ENCODE assay signal across 15 cellular contexts in genomic region chr3:107894998-107895397, GRCh38.
"Had no signal": no experiment of that assay in that cellular context is flagged by ENCODE, and none has a peak within 500 bp of the region (broad histone marks: within the 10 kb centered on the region; RNA-seq: fewer than 3 reads in every experiment).

No MANE protein-coding gene starts in this region.

- H3K9me3 Mint-ChIP-seq: activated CD4-positive, alpha-beta memory T cell treated with anti-CD3 and anti-CD28 coated beads for 36 hours; activated naive CD8-positive, alpha-beta T cell treated with anti-CD3 and anti-CD28 coated beads, Interleukin-2, amount 10 ng/mL, durations not matched to agents 7 days and 5 days; natural killer cell treated with Interleukin-12 subunit alpha and Interleukin-12 subunit beta and Interleukin-15 and Interleukin-18, amount 100 ng/mL, for 72 hours had no signal

- DNase-seq: activated CD4-positive, alpha-beta memory T cell treated with anti-CD3 and anti-CD28 coated beads for 36 hours; activated gamma-delta T cell; activated naive CD8-positive, alpha-beta T cell treated with anti-CD3 and anti-CD28 coated beads, Interleukin-2, amount 10 ng/mL, durations not matched to agents 7 days and 5 days; activated T-cell treated with anti-CD3 and anti-CD28 coated beads, Interleukin-2, amount 50 U/mL, for 48 hours; aorta; gastrocnemius medialis; heart right ventricle; mesendoderm; posterior cingulate gyrus; retina; stimulated activated CD4-positive, alpha-beta T cell treated with anti-CD3 and anti-CD28 coated beads, Interleukin-2, amount 100 ng/mL, for 48 hours; stimulated activated naive CD8-positive, alpha-beta T cell treated with anti-CD3 and anti-CD28 coated beads, Interleukin-15, Interleukin-2, amounts not matched to agents 100 U/mL and 50 U/mL, for 24 hours; upper lobe of right lung had no signal

- H3K27me3 ChIP-seq: gastrocnemius medialis had no signal

- ATAC-seq: activated CD4-positive, CD25-positive, alpha-beta regulatory T cell treated with anti-CD3 and anti-CD28 coated beads, Interleukin-2, amount 50 U/mL, for 24 hours; gastrocnemius medialis; heart right ventricle; stimulated activated naive CD8-positive, alpha-beta T cell treated with anti-CD3 and anti-CD28 coated beads, Interleukin-15, Interleukin-2, amounts not matched to agents 100 U/mL and 50 U/mL, for 24 hours; upper lobe of right lung had no signal

- H3K36me3 Mint-ChIP-seq: activated CD4-positive, alpha-beta memory T cell treated with anti-CD3 and anti-CD28 coated beads for 36 hours; activated naive CD8-positive, alpha-beta T cell treated with anti-CD3 and anti-CD28 coated beads, Interleukin-2, amount 10 ng/mL, durations not matched to agents 7 days and 5 days; natural killer cell treated with Interleukin-12 subunit alpha and Interleukin-12 subunit beta and Interleukin-15 and Interleukin-18, amount 100 ng/mL, for 72 hours had no signal

- H3K27ac ChIP-seq: gastrocnemius medialis, heart right ventricle, upper lobe of right lung had no signal

- H3K36me3 ChIP-seq: gastrocnemius medialis, heart right ventricle, upper lobe of right lung had no signal

- H3K4me3 ChIP-seq: gastrocnemius medialis, heart right ventricle, upper lobe of right lung had no signal

- H3K9me3 ChIP-seq: gastrocnemius medialis, heart right ventricle, upper lobe of right lung had no signal

- H3K27ac Mint-ChIP-seq: activated CD4-positive, alpha-beta memory T cell treated with anti-CD3 and anti-CD28 coated beads for 36 hours; activated naive CD8-positive, alpha-beta T cell treated with anti-CD3 and anti-CD28 coated beads, Interleukin-2, amount 10 ng/mL, durations not matched to agents 7 days and 5 days; natural killer cell treated with Interleukin-12 subunit alpha and Interleukin-12 subunit beta and Interleukin-15 and Interleukin-18, amount 100 ng/mL, for 72 hours had no signal

- H3K4me3 Mint-ChIP-seq: activated CD4-positive, alpha-beta memory T cell treated with anti-CD3 and anti-CD28 coated beads for 36 hours; activated naive CD8-positive, alpha-beta T cell treated with anti-CD3 and anti-CD28 coated beads, Interleukin-2, amount 10 ng/mL, durations not matched to agents 7 days and 5 days; natural killer cell treated with Interleukin-12 subunit alpha and Interleukin-12 subunit beta and Interleukin-15 and Interleukin-18, amount 100 ng/mL, for 72 hours had no signal

- H3K4me1 ChIP-seq: gastrocnemius medialis, heart right ventricle, upper lobe of right lung had no signal

- H3K4me1 Mint-ChIP-seq: activated naive CD8-positive, alpha-beta T cell treated with anti-CD3 and anti-CD28 coated beads, Interleukin-2, amount 10 ng/mL, durations not matched to agents 7 days and 5 days had no signal
